Comparison of ENCODE assay signal across 16 cellular contexts in genomic region chr11:116953525-116954284, GRCh38.
"Had no signal": no experiment of that assay in that cellular context is flagged by ENCODE, and none has a peak within 500 bp of the region (broad histone marks: within the 10 kb centered on the region; RNA-seq: fewer than 3 reads in every experiment).

No MANE protein-coding gene starts in this region.

- H3K9me3 ChIP-seq: adrenal gland, esophagus muscularis mucosa, pancreas, testis had no signal

- H3K4me1 ChIP-seq: testis had no signal

- H3K4me3 ChIP-seq: adrenal gland, esophagus muscularis mucosa, pancreas, testis had no signal

- H3K27ac ChIP-seq: adrenal gland, esophagus muscularis mucosa, pancreas, testis, VCaP had no signal

- H3K27me3 ChIP-seq: adrenal gland, esophagus muscularis mucosa, pancreas, testis had no signal

- ATAC-seq: left lobe of liver; pancreas; stimulated activated naive CD8-positive, alpha-beta T cell treated with anti-CD3 and anti-CD28 coated beads, Interleukin-15, amount 100 ng/mL, for 72 hours had no signal

- DNase-seq: activated naive CD4-positive, alpha-beta T cell treated with anti-CD3 and anti-CD28 coated beads, Interleukin-2, amount 50 U/mL, for 16 hours; activated T-cell treated with anti-CD3 and anti-CD28 coated beads for 4 hours; adrenal gland; cerebellar nuclear complex; mesenchymal stem cell; pancreas; stimulated activated CD4-positive, alpha-beta T cell treated with anti-CD3 and anti-CD28 coated beads, Interleukin-15, amount 100 ng/mL, for 24 hours; stimulated activated CD4-positive, alpha-beta T cell treated with anti-CD3 and anti-CD28 coated beads, Interleukin-4, amount 100 ng/mL, for 24 hours; stimulated activated naive CD8-positive, alpha-beta T cell treated with anti-CD3 and anti-CD28 coated beads, Interleukin-15, amount 100 ng/mL, for 72 hours; T1000; testis had no signal

- H3K27ac Mint-ChIP-seq: activated T-helper 2 cell treated with anti-CD3 and anti-CD28 coated beads, Interferon-gamma antibody, Interleukin-2, Interleukin-4, amounts not matched to agents 10 μg/mL and 5 μg/mL and 100 μg/mL, durations not matched to agents 14 hours and 24 hours and 36 hours; dendritic cell treated with granulocyte-macrophage colony-stimulating factor and Interleukin-4, amounts not matched to agents 40 ng/mL and 50 ng/mL, for 4 days; stimulated activated naive CD8-positive, alpha-beta T cell treated with anti-CD3 and anti-CD28 coated beads, Interleukin-15, amount 100 ng/mL, for 72 hours had no signal

- H3K9me3 Mint-ChIP-seq: activated T-helper 2 cell treated with anti-CD3 and anti-CD28 coated beads, Interferon-gamma antibody, Interleukin-2, Interleukin-4, amounts not matched to agents 10 μg/mL and 5 μg/mL and 100 μg/mL, durations not matched to agents 14 hours and 24 hours and 36 hours; dendritic cell treated with granulocyte-macrophage colony-stimulating factor and Interleukin-4, amounts not matched to agents 40 ng/mL and 50 ng/mL, for 4 days; stimulated activated naive CD8-positive, alpha-beta T cell treated with anti-CD3 and anti-CD28 coated beads, Interleukin-15, amount 100 ng/mL, for 72 hours had no signal

- H3K4me3 Mint-ChIP-seq: dendritic cell treated with granulocyte-macrophage colony-stimulating factor and Interleukin-4, amounts not matched to agents 40 ng/mL and 50 ng/mL, for 4 days; stimulated activated naive CD8-positive, alpha-beta T cell treated with anti-CD3 and anti-CD28 coated beads, Interleukin-15, amount 100 ng/mL, for 72 hours had no signal

- H3K27me3 Mint-ChIP-seq: dendritic cell treated with granulocyte-macrophage colony-stimulating factor and Interleukin-4, amounts not matched to agents 40 ng/mL and 50 ng/mL, for 4 days; stimulated activated naive CD8-positive, alpha-beta T cell treated with anti-CD3 and anti-CD28 coated beads, Interleukin-15, amount 100 ng/mL, for 72 hours had no signal
